2 cellular contexts compared by ENCODE assay signal in genomic region chr12:70383886-70384285, GRCh38.
TF ChIP-seq lines count a peak whose summit lies in the region.

No MANE protein-coding gene starts in this region.

TF ChIP-seq in GM23338, 12 proteins besides CTCF, POLR2A, EP300 and RAD21 (continued from another document):
- TF ChIP-seq ZNF462 (CRISPR knock-in tag; IDR thresholded peaks at IDR 0.05): no peak
- no peak for TF ChIP-seq ETS1 (IDR thresholded peaks at IDR 0.05)
- TF ChIP-seq EZH2phosphoT487 (IDR thresholded peaks at IDR 0.05; ENCODE audit: unreplicated experiment): no peak
- TF ChIP-seq ZNF114 (CRISPR knock-in tag; IDR thresholded peaks at IDR 0.05): no peak
- TF ChIP-seq JUNB (IDR thresholded peaks at IDR 0.05; ENCODE audit: unreplicated experiment): no peak

TF ChIP-seq in WTC11, 78 proteins besides CTCF, POLR2A, EP300 and RAD21 (continued from another document):
- TF ChIP-seq RORB (CRISPR knock-in tag; IDR thresholded peaks at IDR 0.05): no peak
